7 cellular contexts compared by ENCODE assay signal in the genomic region with DNA sequence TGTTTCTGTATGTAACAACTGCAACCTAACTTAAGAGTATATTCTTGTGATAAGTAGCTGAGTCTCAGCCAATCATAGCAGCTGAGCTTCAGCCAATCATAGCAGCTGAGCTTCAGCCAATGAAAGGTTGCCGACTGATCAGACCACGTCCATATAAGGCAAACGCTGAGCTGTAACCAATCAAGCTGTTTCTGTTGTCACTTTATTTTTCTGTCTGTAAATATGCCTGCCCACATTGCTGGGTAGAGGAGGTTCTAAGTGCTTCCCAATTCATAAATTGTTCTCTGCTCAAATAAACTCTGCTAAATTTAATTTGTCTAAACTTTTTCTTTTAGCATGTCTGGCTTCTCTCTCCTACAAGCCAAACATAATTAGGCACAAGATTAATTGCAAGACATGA.
"Had no signal": no experiment of that assay in that cellular context is flagged by ENCODE, and none has a peak within 500 bp of the region (broad histone marks: within the 10 kb centered on the region; RNA-seq: fewer than 3 reads in every experiment).

No MANE protein-coding gene starts in this region.

- H3K27ac ChIP-seq: HL-60 had no signal

- H2AFZ ChIP-seq: GM23338 had no signal

- FAIRE-seq: HepG2 had no signal

- H3K4me2 ChIP-seq: GM23338 had no signal

- H3K9me3 ChIP-seq: HAP-1 had no signal

- ATAC-seq: GM23338, HCT116, HepG2 had no signal

- H3K4me1 ChIP-seq: HAP-1 had no signal

- H3K36me3 ChIP-seq: HAP-1 had no signal

- DNase-seq: H7, KG1 had no signal

- H3K4me3 ChIP-seq: GM23338, HAP-1 had no signal
